ENCODE assay signal across 26 cellular contexts in the genomic region with DNA sequence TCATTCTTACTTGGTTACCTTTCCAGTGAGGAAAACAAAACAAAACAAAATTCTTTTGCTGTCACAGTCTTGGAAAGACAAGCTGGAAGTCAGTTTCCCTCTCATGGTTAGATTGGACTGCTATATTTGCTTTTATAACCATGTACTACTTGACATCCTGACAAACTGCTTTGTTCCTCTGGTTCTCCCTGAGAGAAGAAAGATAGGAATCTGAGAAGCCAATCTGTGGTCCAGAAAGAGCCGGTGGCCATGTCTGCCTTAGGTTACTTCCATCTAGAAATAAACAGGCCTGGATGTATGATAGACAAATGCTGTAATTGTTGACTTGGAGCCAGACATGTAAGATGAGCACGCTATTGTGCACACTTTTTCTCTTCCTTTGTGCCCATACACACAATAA.
"Had no signal": no experiment of that assay in that cellular context is flagged by ENCODE, and none has a peak within 500 bp of the region (broad histone marks: within the 10 kb centered on the region; RNA-seq: fewer than 3 reads in every experiment).

No MANE protein-coding gene starts in this region.

- H3K9me3 ChIP-seq: colonic mucosa, gastrocnemius medialis, prostate gland, right atrium auricular region, stomach, thyroid gland had no signal

- H3K4me2 ChIP-seq: neural progenitor cell, smooth muscle cell had no signal

- ATAC-seq: esophagus mucosa; gastrocnemius medialis; left lung; naive thymus-derived CD4-positive, alpha-beta T cell; sciatic nerve had no signal

- H3K27me3 ChIP-seq: colonic mucosa, gastrocnemius medialis, left lung, neural progenitor cell, right atrium auricular region, stomach, thyroid gland had no signal

- H3K9ac ChIP-seq: neural progenitor cell had no signal

- H3K36me3 ChIP-seq: colonic mucosa, gastrocnemius medialis, left lung, neural progenitor cell, prostate gland, right atrium auricular region, stomach, thyroid gland had no signal

- DNase-seq: colonic mucosa; effector CD8-positive, alpha-beta T cell; endodermal cell; foreskin fibroblast; gastrocnemius medialis; head of caudate nucleus; mesendoderm; midbrain; naive thymus-derived CD4-positive, alpha-beta T cell; nucleus accumbens; stimulated activated CD4-positive, alpha-beta T cell treated with anti-CD3 and anti-CD28 coated beads, Interleukin-12 subunit alpha, Interleukin-12 subunit beta, amount 100 ng/mL, for 4 hours; stimulated activated CD4-positive, alpha-beta T cell treated with anti-CD3 and anti-CD28 coated beads, Interleukin-1b, Interleukin-23, amount 100 ng/mL, for 48 hours; stimulated activated CD4-positive, alpha-beta T cell treated with anti-CD3 and anti-CD28 coated beads, Interleukin-4, amount 100 ng/mL, for 1 hour; stimulated activated CD8-positive, alpha-beta memory T cell treated with anti-CD3 and anti-CD28 coated beads, Interleukin-4, amount 100 ng/mL, for 48 hours; stimulated activated naive CD4-positive, alpha-beta T cell treated with Interleukin-2 at 50 U/mL for 16 hours; stomach; thyroid gland; trophoblast cell had no signal

- H2AFZ ChIP-seq: neural progenitor cell had no signal

- H3K4me3 ChIP-seq: colonic mucosa, gastrocnemius medialis, left lung, neural progenitor cell, prostate gland, right atrium auricular region, smooth muscle cell, stomach, thyroid gland had no signal

- H3K4me1 ChIP-seq: colonic mucosa, gastrocnemius medialis, left lung, neural progenitor cell, prostate gland, right atrium auricular region, stomach, thyroid gland had no signal

- H3K27ac ChIP-seq: colonic mucosa, epithelial cell of prostate, gastrocnemius medialis, left lung, neural progenitor cell, prostate gland, right atrium auricular region, stomach, thyroid gland had no signal
